Comparison of ENCODE assay signal across 1 cellular context in the genomic region with DNA sequence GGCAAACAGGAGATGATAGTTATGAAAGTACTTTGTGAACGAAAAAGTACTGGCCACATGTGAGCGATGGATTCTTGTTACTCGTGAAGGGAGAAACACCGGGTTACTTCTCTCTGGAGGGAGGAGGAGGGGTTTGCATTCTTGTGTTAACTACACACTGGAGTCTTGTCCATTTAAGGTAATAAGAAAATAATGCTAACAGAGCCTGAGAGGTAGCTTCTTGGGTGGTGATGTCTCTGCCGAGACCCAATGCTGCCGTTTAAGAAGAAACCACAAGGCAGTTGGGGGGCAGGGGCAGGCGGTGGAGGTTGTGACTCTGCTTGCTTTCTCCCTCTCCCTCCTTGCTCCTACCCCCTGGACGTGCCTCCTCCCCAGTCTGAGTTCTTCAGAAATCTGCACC.
TF ChIP-seq lines count a peak whose summit lies in the region.

No MANE protein-coding gene starts in this region.

TF ChIP-seq in IMR-90, 13 proteins besides CTCF, POLR2A, EP300 and RAD21:
- no peak for TF ChIP-seq RCOR1 (IDR thresholded peaks at IDR 0.05; ENCODE audit: insufficient replicate concordance, low read length)
- TF ChIP-seq MAFK (IDR thresholded peaks at IDR 0.05; ENCODE audit: low read depth, low read length): no peak
- TF ChIP-seq MAZ (IDR thresholded peaks at IDR 0.05; ENCODE audit: borderline replicate concordance, low read depth, low read length): no peak
- no peak for TF ChIP-seq BHLHE40 (IDR thresholded peaks at IDR 0.05; ENCODE audit: low read depth, low read length)
- no peak for TF ChIP-seq MXI1 (IDR thresholded peaks at IDR 0.05; ENCODE audit: borderline replicate concordance, low read depth, low read length)
- no peak for TF ChIP-seq SMC3 (IDR thresholded peaks at IDR 0.05; ENCODE audit: low read depth, low read length)
- no peak for TF ChIP-seq CEBPB (IDR thresholded peaks at IDR 0.05; ENCODE audit: low read depth, low read length)
- no peak for TF ChIP-seq RFX5 (IDR thresholded peaks at IDR 0.05; ENCODE audit: low read depth, low read length)
- no peak for TF ChIP-seq CHD1 (IDR thresholded peaks at IDR 0.05; ENCODE audit: low read depth, low read length)
- no peak for TF ChIP-seq NFE2L2 (IDR thresholded peaks at IDR 0.05; ENCODE audit: low read depth, low read length)
- no peak for TF ChIP-seq FOS (IDR thresholded peaks at IDR 0.05; ENCODE audit: low read depth, low read length)
- TF ChIP-seq, protein P1, sequence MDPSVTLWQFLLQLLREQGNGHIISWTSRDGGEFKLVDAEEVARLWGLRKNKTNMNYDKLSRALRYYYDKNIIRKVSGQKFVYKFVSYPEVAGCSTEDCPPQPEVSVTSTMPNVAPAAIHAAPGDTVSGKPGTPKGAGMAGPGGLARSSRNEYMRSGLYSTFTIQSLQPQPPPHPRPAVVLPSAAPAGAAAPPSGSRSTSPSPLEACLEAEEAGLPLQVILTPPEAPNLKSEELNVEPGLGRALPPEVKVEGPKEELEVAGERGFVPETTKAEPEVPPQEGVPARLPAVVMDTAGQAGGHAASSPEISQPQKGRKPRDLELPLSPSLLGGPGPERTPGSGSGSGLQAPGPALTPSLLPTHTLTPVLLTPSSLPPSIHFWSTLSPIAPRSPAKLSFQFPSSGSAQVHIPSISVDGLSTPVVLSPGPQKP (IDR thresholded peaks at IDR 0.05; ENCODE audit: borderline replicate concordance, low read depth, low read length): no peak
- TF ChIP-seq, protein P2, sequence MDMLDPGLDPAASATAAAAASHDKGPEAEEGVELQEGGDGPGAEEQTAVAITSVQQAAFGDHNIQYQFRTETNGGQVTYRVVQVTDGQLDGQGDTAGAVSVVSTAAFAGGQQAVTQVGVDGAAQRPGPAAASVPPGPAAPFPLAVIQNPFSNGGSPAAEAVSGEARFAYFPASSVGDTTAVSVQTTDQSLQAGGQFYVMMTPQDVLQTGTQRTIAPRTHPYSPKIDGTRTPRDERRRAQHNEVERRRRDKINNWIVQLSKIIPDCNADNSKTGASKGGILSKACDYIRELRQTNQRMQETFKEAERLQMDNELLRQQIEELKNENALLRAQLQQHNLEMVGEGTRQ (IDR thresholded peaks at IDR 0.05; ENCODE audit: low read depth, low read length): no peak
